Comparison of ENCODE assay signal across 18 cellular contexts in the genomic region with DNA sequence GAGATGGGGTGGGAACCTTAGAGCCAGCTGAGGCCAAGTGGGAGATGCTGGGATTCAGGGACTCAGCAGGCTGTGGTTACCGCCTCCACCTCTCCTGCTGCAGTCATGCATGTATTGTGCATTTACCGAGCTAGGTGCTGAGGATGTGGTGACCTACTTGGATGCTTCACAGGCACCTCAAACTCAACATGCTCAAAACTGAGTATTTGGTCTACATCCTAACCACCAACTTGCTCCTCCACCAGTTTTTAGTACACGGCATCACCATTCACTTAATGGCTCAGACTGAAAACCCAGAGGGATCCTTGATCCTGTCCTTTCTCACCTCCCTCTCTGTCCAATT. TPM values are rescaled to one million over a fixed set of nuclear protein-coding genes. Genes with fewer than 3 reads are reported as not detected.
"Had no signal": no experiment of that assay in that cellular context is flagged by ENCODE, and none has a peak within 500 bp of the region (broad histone marks: within the 10 kb centered on the region; RNA-seq: fewer than 3 reads in every experiment).

No MANE protein-coding gene starts in this region.

- H3K9me3 Mint-ChIP-seq: activated CD4-positive, alpha-beta memory T cell treated with anti-CD3 and anti-CD28 coated beads, Interleukin-2, amount 10 ng/mL, durations not matched to agents 7 days and 5 days; activated naive CD8-positive, alpha-beta T cell treated with anti-CD3 and anti-CD28 coated beads for 36 hours; mesothelial cell of epicardium; nephron; stimulated activated effector memory CD8-positive, alpha-beta T cell treated with anti-CD3 and anti-CD28 coated beads, Interleukin-12 subunit alpha, Interleukin-12 subunit beta, amount 100 ng/mL, for 72 hours had no signal

- ATAC-seq: left lung; stimulated activated effector memory CD8-positive, alpha-beta T cell treated with anti-CD3 and anti-CD28 coated beads, Interleukin-12 subunit alpha, Interleukin-12 subunit beta, amount 100 ng/mL, for 72 hours had no signal

- H3K27me3 ChIP-seq: colonic mucosa, ovary, testis had no signal

- H3K36me3 ChIP-seq: colonic mucosa, ovary had no signal

- H3K36me3 Mint-ChIP-seq: activated naive CD8-positive, alpha-beta T cell treated with anti-CD3 and anti-CD28 coated beads for 36 hours; mesothelial cell of epicardium had no signal

- H3K4me3 ChIP-seq: colonic mucosa, left lung, ovary, sigmoid colon, testis, upper lobe of left lung had no signal

- DNase-seq: activated CD4-positive, alpha-beta memory T cell treated with anti-CD3 and anti-CD28 coated beads, Interleukin-2, amount 10 ng/mL, durations not matched to agents 7 days and 5 days; activated CD4-positive, alpha-beta T cell treated with anti-CD3 and anti-CD28 coated beads for 48 hours; activated CD4-positive, CD25-positive, alpha-beta regulatory T cell; activated gamma-delta T cell treated with Interleukin-2 at 50 U/mL for 16 hours; activated naive CD8-positive, alpha-beta T cell treated with anti-CD3 and anti-CD28 coated beads for 36 hours; amniotic stem cell; colonic mucosa; foreskin melanocyte; left lung; ovary; stimulated activated CD4-positive, alpha-beta T cell treated with anti-CD3 and anti-CD28 coated beads, Interleukin-4, amount 100 ng/mL, for 24 hours; testis; upper lobe of left lung had no signal

- H3K4me3 Mint-ChIP-seq: activated CD4-positive, alpha-beta memory T cell treated with anti-CD3 and anti-CD28 coated beads, Interleukin-2, amount 10 ng/mL, durations not matched to agents 7 days and 5 days; activated naive CD8-positive, alpha-beta T cell treated with anti-CD3 and anti-CD28 coated beads for 36 hours; mesothelial cell of epicardium; stimulated activated effector memory CD8-positive, alpha-beta T cell treated with anti-CD3 and anti-CD28 coated beads, Interleukin-12 subunit alpha, Interleukin-12 subunit beta, amount 100 ng/mL, for 72 hours had no signal

- H3K27ac Mint-ChIP-seq: activated CD4-positive, alpha-beta memory T cell treated with anti-CD3 and anti-CD28 coated beads, Interleukin-2, amount 10 ng/mL, durations not matched to agents 7 days and 5 days; activated naive CD8-positive, alpha-beta T cell treated with anti-CD3 and anti-CD28 coated beads for 36 hours; mesothelial cell of epicardium; nephron; stimulated activated effector memory CD8-positive, alpha-beta T cell treated with anti-CD3 and anti-CD28 coated beads, Interleukin-12 subunit alpha, Interleukin-12 subunit beta, amount 100 ng/mL, for 72 hours had no signal

- H3K27ac ChIP-seq: colonic mucosa, left lung, ovary, sigmoid colon, testis, upper lobe of left lung had no signal

- H3K9me3 ChIP-seq: colonic mucosa, left lung, ovary, sigmoid colon, testis, upper lobe of left lung had no signal

RNA-seq across cellular contexts. Expression of gene CHRNB2, which starts 5.6 kb away (rescaled TPM):
- total RNA-seq: activated CD4-positive, alpha-beta memory T cell treated with anti-CD3 and anti-CD28 coated beads, Interleukin-2, amount 10 ng/mL, durations not matched to agents 7 days and 5 days; activated naive CD8-positive, alpha-beta T cell treated with anti-CD3 and anti-CD28 coated beads for 36 hours; epithelial cell of proximal tubule had no signal
